Comparison of ENCODE assay signal across 8 cellular contexts in the genomic region with DNA sequence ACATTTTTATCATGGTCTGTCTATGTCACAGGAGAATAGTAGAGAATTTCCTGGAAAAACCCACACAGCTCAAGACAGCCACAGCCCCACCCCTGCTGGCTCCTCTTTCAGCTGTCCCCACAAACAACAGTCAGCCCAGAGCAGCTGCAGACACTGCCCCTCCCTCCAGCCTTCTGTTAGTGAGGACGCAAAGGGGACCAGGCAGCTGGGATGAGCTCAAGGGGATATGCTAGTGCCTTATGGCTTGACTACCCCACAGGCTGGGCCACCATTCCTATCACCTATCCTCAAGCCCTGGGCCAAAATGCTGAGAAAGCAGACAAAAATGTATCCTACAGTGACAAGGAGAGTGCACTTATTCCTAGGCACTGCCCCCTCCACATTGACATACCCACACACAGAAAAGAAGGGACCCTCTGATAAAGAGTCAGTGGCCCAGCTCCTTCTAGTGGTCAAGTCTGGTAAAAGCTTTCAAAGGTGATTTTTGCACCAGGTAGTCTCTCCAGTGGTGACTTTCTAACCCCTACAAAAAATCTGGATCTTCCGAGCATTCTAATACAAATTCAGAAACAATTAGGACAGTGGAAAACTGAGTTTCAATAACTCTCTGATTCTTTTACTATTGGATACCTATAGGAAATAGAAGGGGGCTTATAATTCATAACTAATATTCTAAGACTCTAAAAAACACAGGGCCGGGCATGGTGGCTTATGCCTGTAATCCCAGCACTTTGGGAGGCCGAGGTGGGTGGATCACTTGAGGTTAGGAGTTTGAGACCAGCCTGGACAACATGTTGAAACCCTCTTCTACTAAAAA.
DNase-seq lines count a peak whose midpoint lies in the region; ATAC-seq and TF ChIP-seq lines count a peak whose summit lies in the region.

No MANE protein-coding gene starts in this region.

- H3K36me3 ChIP-seq in NT2/D1 (ENCODE audit: insufficient read depth, insufficient read length, low read length) (no peaks in the 10 kb centered on the region), muscle layer of duodenum (ENCODE audit: control insufficient read depth in 1 of 2, insufficient read depth in 2 of 2, low read length in 2 of 2) (no peaks in the 10 kb centered on the region)

- H3K9ac ChIP-seq in NT2/D1 (ENCODE audit: insufficient read length, low read depth), result peak overlapping the region; percentile 12

- POLR2A ChIA-PET in GM10248 (lab: Yijun Ruan, JAX), result interaction anchor here (0.6 kb wide), 1 partner anchor 209 kb away, joined by 4 read pairs; no protein-coding TSS in a partner anchor

- no peak overlapping the region for H3K4me3 ChIP-seq in NT2/D1 (ENCODE audit: insufficient read length, low read depth)
- H3K4me3 ChIP-seq in muscle layer of duodenum (ENCODE audit: low read depth in 1 of 2, low read length in 2 of 2), result no peak overlapping the region

- DNase-seq in GM10248 (ENCODE audit: extremely low spot score) (no peak), NT2/D1 (ENCODE audit: low read depth, low spot score) (no peak), NOMO-1 treated with dmso at 0.1 percent for 144 hours (lab: John Stamatoyannopoulos, UW; ENCODE audit: unreplicated experiment) (no peak)

- TF ChIP-seq CTCF in 22Rv1 (IDR thresholded peaks at IDR 0.05), result peak; percentile 80
- peak; percentile 52 for TF ChIP-seq CTCF in GM10248 (IDR thresholded peaks at IDR 0.05; ENCODE audit: control extremely low read depth, extremely low read depth, low read depth, missing control alignments)

- H3K9me3 ChIP-seq in NT2/D1 (ENCODE audit: insufficient read depth, low read length), result no peaks in the 10 kb centered on the region
- H3K9me3 ChIP-seq in muscle layer of duodenum (ENCODE audit: control insufficient read depth in 1 of 2, low read length in 2 of 2), result no peaks in the 10 kb centered on the region

- peaks cover 36% of the 10 kb centered on the region for H3K27me3 ChIP-seq in NT2/D1 (ENCODE audit: insufficient read depth, insufficient read length)
- no peaks in the 10 kb centered on the region for H3K27me3 ChIP-seq in muscle layer of duodenum (ENCODE audit: low read depth, low read length)

- H3K4me1 ChIP-seq in NT2/D1 (ENCODE audit: insufficient read depth, insufficient read length) (peaks cover 8% of the 10 kb centered on the region), muscle layer of duodenum (ENCODE audit: control insufficient read depth in 1 of 2, insufficient read depth in 2 of 2, low read length in 2 of 2) (peaks cover 9 to 43% of the 10 kb centered on the region in 2 donors)

- CTCF ChIA-PET in GM10248 (lab: Yijun Ruan, JAX), result interaction anchor here (0.7 to 5.2 kb wide), 30 partner anchors 9 to 160 kb away, joined by 3 to 41 read pairs (median 4); partner anchors contain the start of genes TP53BP1, TUBGCP4 and ZSCAN29

- ATAC-seq in GM21528 (IDR thresholded peaks at IDR 0.05; ENCODE audit: low FRiP score, unreplicated experiment) (no peak), HG02885 (IDR thresholded peaks at IDR 0.05; ENCODE audit: poor library complexity, unreplicated experiment) (no peak)

- H3K27ac ChIP-seq in 22Rv1 (no peak overlapping the region), cingulate gyrus (ENCODE audit: low read depth, low read length) (peak overlapping the region; percentile 97), muscle layer of duodenum (ENCODE audit: low read length) (peak overlapping the region; percentile 20)
